ENCODE assay signal across 8 cellular contexts in genomic region chr6:156719720-156720563, GRCh38. TPM values are rescaled to one million over a fixed set of nuclear protein-coding genes. Genes with fewer than 3 reads are reported as not detected.
A peak's percentile ranks its signal among the peaks of the same experiment; 100 is the strongest.
DNase-seq lines count a peak whose midpoint lies in the region; ATAC-seq and TF ChIP-seq lines count a peak whose summit lies in the region.

No MANE protein-coding gene starts in this region.

- H3K27me3 ChIP-seq in SU-DHL-6 (ENCODE audit: low read length) (no peaks in the 10 kb centered on the region), right atrium auricular region (no peaks in the 10 kb centered on the region), vagina (no peaks in the 10 kb centered on the region)

- peak; percentile 61 for ATAC-seq in HG03378 (IDR thresholded peaks at IDR 0.05; ENCODE audit: unreplicated experiment)

- H3F3A ChIP-seq in SU-DHL-6 (ENCODE audit: insufficient read depth) = peaks cover 11% of the 10 kb centered on the region

- H3K9me2 ChIP-seq in SU-DHL-6 (replicated peaks; ENCODE audit: insufficient read depth, low read length) = no peaks in the 10 kb centered on the region

- TF ChIP-seq POLR2A in GM19193 (IDR thresholded peaks at IDR 0.05; ENCODE audit: extremely low read depth, insufficient read depth, insufficient read length) (peak; percentile 55), vagina (IDR thresholded peaks at IDR 0.05) (peak in 1 of 2 donors; percentile 7)

- no peak for TF ChIP-seq CTCF in SU-DHL-6 (IDR thresholded peaks at IDR 0.05; ENCODE audit: insufficient read depth, low read length, poor library complexity, severe bottlenecking)
- TF ChIP-seq CTCF in right atrium auricular region (IDR thresholded peaks at IDR 0.05) = no peak
- no peak for TF ChIP-seq CTCF in retinal pigment epithelial cell (conservative IDR thresholded peaks at IDR 0.05; ENCODE audit: low read depth, low read length)
- no peak for TF ChIP-seq CTCF in vagina (IDR thresholded peaks at IDR 0.05)

- peak overlapping the region; percentile 43 for H3K9ac ChIP-seq in SU-DHL-6 (ENCODE audit: low read length)

- H3K4me3 ChIP-seq in SU-DHL-6 (ENCODE audit: insufficient read depth, low read length, poor library complexity, severe bottlenecking) (peak overlapping the region; percentile 46), right atrium auricular region (peak overlapping the region in 1 of 2 donors; percentile 45), retinal pigment epithelial cell (ENCODE audit: low read length) (peak overlapping the region; percentile 8), vagina (peak overlapping the region; percentile 31 to 39)

- no peaks in the 10 kb centered on the region for H4K20me1 ChIP-seq in SU-DHL-6 (ENCODE audit: low read depth, low read length)

- H3K9me3 ChIP-seq in SU-DHL-6 (ENCODE audit: insufficient read depth, low read length) (no peaks in the 10 kb centered on the region), right atrium auricular region (no peaks in the 10 kb centered on the region), vagina (no peaks in the 10 kb centered on the region)

- H3K36me3 ChIP-seq in SU-DHL-6 (ENCODE audit: low read length) = no peaks in the 10 kb centered on the region
- H3K36me3 ChIP-seq in right atrium auricular region = no peaks in the 10 kb centered on the region
- no peaks in the 10 kb centered on the region for H3K36me3 ChIP-seq in vagina

- H3K4me2 ChIP-seq in SU-DHL-6 (ENCODE audit: low read depth, low read length, poor library complexity, severe bottlenecking) = peak overlapping the region; percentile 78

- peak overlapping the region; percentile 99 for H2AFZ ChIP-seq in SU-DHL-6 (ENCODE audit: low read depth, low read length, severe bottlenecking)

- no peaks in the 10 kb centered on the region for H3K79me2 ChIP-seq in SU-DHL-6 (ENCODE audit: insufficient read depth, low read length)

- intact Hi-C loops in vagina (cut with DNase I) = loop anchor here (2.0 kb wide), 1 partner anchor 57 kb away; the partner anchor contains the start of gene ARID1B

- no peak overlapping the region for H3K27ac ChIP-seq in SU-DHL-6 (ENCODE audit: low read depth, low read length)
- H3K27ac ChIP-seq in right atrium auricular region = peak overlapping the region; percentile 85 to 89
- H3K27ac ChIP-seq in vagina = peak overlapping the region; percentile 98

- DNase-seq in Ammon's horn (ENCODE audit: low spot score) (peak; percentile 71), amniotic epithelial cell (ENCODE audit: low read depth) (peak; percentile 92), right atrium auricular region (ENCODE audit: low spot score) (peak; percentile 93), retinal pigment epithelial cell (ENCODE audit: low read depth) (peak; percentile 26), vagina (ENCODE audit: extremely low spot score in 2 of 2) (peak in 1 of 2 donors; percentile 94)

- H3K4me1 ChIP-seq in right atrium auricular region (peaks cover 0 to 23% of the 10 kb centered on the region in 2 donors), vagina (peaks cover 31% of the 10 kb centered on the region)

RNA-seq across cellular contexts. Expression of gene ARID1B, which starts 57.2 kb away (rescaled TPM):
- total RNA-seq in right atrium auricular region (10 to 100 TPM; 43.9 to 44.6 TPM), vagina (141 TPM)
